34 cellular contexts compared by ENCODE assay signal in the genomic region with DNA sequence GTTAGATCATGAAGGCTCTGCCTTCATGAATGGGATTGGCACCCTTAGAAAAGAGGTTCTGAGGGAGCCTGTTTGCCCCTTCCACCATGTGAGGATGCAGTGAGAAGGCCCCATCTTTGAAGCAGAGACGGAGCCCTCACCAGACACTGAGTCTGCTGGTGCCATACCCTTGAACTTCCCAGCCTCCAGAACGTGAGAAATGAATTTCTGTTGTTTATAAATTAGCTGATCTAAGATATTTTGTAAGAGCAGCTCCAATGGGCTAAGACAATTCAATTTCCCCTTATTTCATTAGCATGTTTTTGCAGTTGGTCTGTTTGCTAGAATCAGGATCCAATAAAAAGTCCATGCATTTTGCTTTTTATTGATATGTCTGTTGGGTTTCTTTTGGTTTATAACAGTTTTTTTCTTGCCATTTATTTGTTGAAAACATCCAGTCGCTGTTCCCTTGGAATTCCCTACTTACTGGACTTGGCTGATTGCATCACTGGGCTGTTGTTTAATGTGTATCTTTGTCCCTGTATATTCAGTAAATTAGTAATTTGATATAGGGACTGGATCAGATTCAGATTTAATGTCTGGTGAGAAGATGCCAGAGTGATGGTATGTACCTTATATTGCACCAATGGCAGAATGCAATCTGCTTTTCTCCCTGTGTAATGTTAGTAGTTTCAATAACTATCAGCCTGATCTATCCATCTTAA. TPM values are rescaled to one million over a fixed set of nuclear protein-coding genes. Genes with fewer than 3 reads are reported as not detected.
"Had no signal": no experiment of that assay in that cellular context is flagged by ENCODE, and none has a peak within 500 bp of the region (broad histone marks: within the 10 kb centered on the region; RNA-seq: fewer than 3 reads in every experiment).

No MANE protein-coding gene starts in this region.

- H3K27ac Mint-ChIP-seq: activated CD4-positive, alpha-beta memory T cell treated with anti-CD3 and anti-CD28 coated beads for 36 hours; activated CD4-positive, alpha-beta T cell treated with anti-CD3 and anti-CD28 coated beads for 36 hours; activated CD4-positive, alpha-beta T cell treated with anti-CD3 and anti-CD28 coated beads, Interleukin-2, amount 10 ng/mL, durations not matched to agents 24 days and 14 days; activated CD8-positive, alpha-beta memory T cell treated with anti-CD3 and anti-CD28 coated beads, Interleukin-2, amount 10 ng/mL, durations not matched to agents 7 days and 5 days; activated CD8-positive, alpha-beta T cell treated with anti-CD3 and anti-CD28 coated beads, Interleukin-2, amount 10 ng/mL, durations not matched to agents 7 days and 5 days; activated naive CD4-positive, alpha-beta T cell treated with anti-CD3 and anti-CD28 coated beads for 36 hours; activated naive CD4-positive, alpha-beta T cell treated with anti-CD3 and anti-CD28 coated beads, Interleukin-2, amount 50 U/mL, for 24 hours; activated naive CD8-positive, alpha-beta T cell treated with anti-CD3 and anti-CD28 coated beads for 36 hours; activated naive CD8-positive, alpha-beta T cell treated with anti-CD3 and anti-CD28 coated beads, Interleukin-2, amount 50 U/mL, for 24 hours; activated T-helper 1 cell treated with anti-CD3 and anti-CD28 coated beads, Interleukin-12 subunit alpha, Interleukin-12 subunit beta, Interleukin-2, Interleukin-4 antibody, amounts not matched to agents 30 ng/mL and 10 ng/mL and 1 ng/mL, durations not matched to agents 14 hours and 24 hours and 36 hours; activated T-helper 2 cell treated with anti-CD3 and anti-CD28 coated beads, Interferon-gamma antibody, Interleukin-2, Interleukin-4, amounts not matched to agents 10 μg/mL and 5 μg/mL and 100 μg/mL, durations not matched to agents 14 hours and 24 hours and 36 hours; effector memory CD8-positive, alpha-beta T cell had no signal

- H3K27ac ChIP-seq: adrenal gland, body of pancreas, esophagus muscularis mucosa, foreskin keratinocyte, gastrocnemius medialis, heart left ventricle, WERI-Rb-1 had no signal

- ATAC-seq: activated CD4-positive, alpha-beta T cell treated with anti-CD3 and anti-CD28 coated beads for 36 hours; activated CD8-positive, alpha-beta memory T cell treated with anti-CD3 and anti-CD28 coated beads, Interleukin-2, amount 10 ng/mL, durations not matched to agents 7 days and 5 days; activated CD8-positive, alpha-beta T cell treated with anti-CD3 and anti-CD28 coated beads, Interleukin-2, amount 10 ng/mL, durations not matched to agents 7 days and 5 days; activated naive CD8-positive, alpha-beta T cell treated with anti-CD3 and anti-CD28 coated beads, Interleukin-2, amount 50 U/mL, for 24 hours; body of pancreas; effector memory CD8-positive, alpha-beta T cell; foreskin keratinocyte; gastrocnemius medialis; heart left ventricle had no signal

- H3K36me3 Mint-ChIP-seq: activated CD4-positive, alpha-beta memory T cell treated with anti-CD3 and anti-CD28 coated beads for 36 hours; activated CD8-positive, alpha-beta memory T cell treated with anti-CD3 and anti-CD28 coated beads, Interleukin-2, amount 10 ng/mL, durations not matched to agents 7 days and 5 days; activated naive CD4-positive, alpha-beta T cell treated with anti-CD3 and anti-CD28 coated beads, Interleukin-2, amount 50 U/mL, for 24 hours; activated naive CD8-positive, alpha-beta T cell treated with anti-CD3 and anti-CD28 coated beads for 36 hours had no signal

- H3K4me1 Mint-ChIP-seq: activated CD4-positive, alpha-beta T cell treated with anti-CD3 and anti-CD28 coated beads for 36 hours; activated CD4-positive, alpha-beta T cell treated with anti-CD3 and anti-CD28 coated beads, Interleukin-2, amount 10 ng/mL, durations not matched to agents 24 days and 14 days; activated naive CD4-positive, alpha-beta T cell treated with anti-CD3 and anti-CD28 coated beads, Interleukin-2, amount 50 U/mL, for 24 hours; activated naive CD8-positive, alpha-beta T cell treated with anti-CD3 and anti-CD28 coated beads, Interleukin-2, amount 50 U/mL, for 24 hours had no signal

- DNase-seq: activated CD4-positive, alpha-beta memory T cell treated with anti-CD3 and anti-CD28 coated beads for 36 hours; activated CD4-positive, alpha-beta T cell treated with anti-CD3 and anti-CD28 coated beads for 36 hours; activated CD4-positive, alpha-beta T cell treated with anti-CD3 and anti-CD28 coated beads, Interleukin-2, amount 10 ng/mL, durations not matched to agents 24 days and 14 days; activated CD4-positive, CD25-positive, alpha-beta regulatory T cell; activated CD4-positive, CD25-positive, alpha-beta regulatory T cell treated with anti-CD3 and anti-CD28 coated beads, Interleukin-2, amount 50 U/mL, for 72 hours; activated CD8-positive, alpha-beta memory T cell treated with anti-CD3 and anti-CD28 coated beads, Interleukin-2, amount 10 ng/mL, durations not matched to agents 7 days and 5 days; activated CD8-positive, alpha-beta memory T cell treated with anti-CD3 and anti-CD28 coated beads, Interleukin-2, amount 50 U/mL, for 4 hours; activated CD8-positive, alpha-beta T cell treated with anti-CD3 and anti-CD28 coated beads, Interleukin-2, amount 10 ng/mL, durations not matched to agents 7 days and 5 days; activated effector memory CD4-positive, alpha-beta T cell treated with anti-CD3 and anti-CD28 coated beads, Interleukin-2, amount 50 U/mL, for 16 hours; activated naive CD4-positive, alpha-beta T cell treated with anti-CD3 and anti-CD28 coated beads for 36 hours; activated naive CD8-positive, alpha-beta T cell treated with anti-CD3 and anti-CD28 coated beads for 36 hours; activated naive CD8-positive, alpha-beta T cell treated with anti-CD3 and anti-CD28 coated beads, Interleukin-2, amount 50 U/mL, for 24 hours; activated T-cell treated with anti-CD3 and anti-CD28 coated beads, Interleukin-2, amount 50 U/mL, for 1 hour; activated T-cell treated with anti-CD3 and anti-CD28 coated beads, Interleukin-2, amount 50 U/mL, for 48 hours; adrenal gland; amygdala; aorta; body of pancreas; caudate nucleus; cortex of kidney; dermis blood vessel endothelial cell; effector CD4-positive, alpha-beta T cell; effector memory CD8-positive, alpha-beta T cell; erythroblast; foreskin keratinocyte; gastrocnemius medialis; glutamatergic neuron; heart left ventricle; T-helper 2 cell; WERI-Rb-1 had no signal

- H3K9me3 ChIP-seq: adrenal gland, body of pancreas, esophagus muscularis mucosa, gastrocnemius medialis, heart left ventricle had no signal

- H3K27me3 ChIP-seq: adrenal gland, body of pancreas, esophagus muscularis mucosa, gastrocnemius medialis, heart left ventricle had no signal

- H3K4me3 Mint-ChIP-seq: activated CD4-positive, alpha-beta memory T cell treated with anti-CD3 and anti-CD28 coated beads for 36 hours; activated CD4-positive, alpha-beta T cell treated with anti-CD3 and anti-CD28 coated beads for 36 hours; activated CD4-positive, alpha-beta T cell treated with anti-CD3 and anti-CD28 coated beads, Interleukin-2, amount 10 ng/mL, durations not matched to agents 24 days and 14 days; activated CD8-positive, alpha-beta memory T cell treated with anti-CD3 and anti-CD28 coated beads, Interleukin-2, amount 10 ng/mL, durations not matched to agents 7 days and 5 days; activated CD8-positive, alpha-beta T cell treated with anti-CD3 and anti-CD28 coated beads, Interleukin-2, amount 10 ng/mL, durations not matched to agents 7 days and 5 days; activated naive CD4-positive, alpha-beta T cell treated with anti-CD3 and anti-CD28 coated beads for 36 hours; activated naive CD4-positive, alpha-beta T cell treated with anti-CD3 and anti-CD28 coated beads, Interleukin-2, amount 50 U/mL, for 24 hours; activated naive CD8-positive, alpha-beta T cell treated with anti-CD3 and anti-CD28 coated beads for 36 hours; activated naive CD8-positive, alpha-beta T cell treated with anti-CD3 and anti-CD28 coated beads, Interleukin-2, amount 50 U/mL, for 24 hours; activated T-helper 1 cell treated with anti-CD3 and anti-CD28 coated beads, Interleukin-12 subunit alpha, Interleukin-12 subunit beta, Interleukin-2, Interleukin-4 antibody, amounts not matched to agents 30 ng/mL and 10 ng/mL and 1 ng/mL, durations not matched to agents 14 hours and 24 hours and 36 hours; effector memory CD8-positive, alpha-beta T cell had no signal

- H3K36me3 ChIP-seq: adrenal gland, esophagus muscularis mucosa, gastrocnemius medialis, heart left ventricle, WERI-Rb-1 had no signal

- H3K4me1 ChIP-seq: adrenal gland had no signal

- H3K9me3 Mint-ChIP-seq: activated CD4-positive, alpha-beta memory T cell treated with anti-CD3 and anti-CD28 coated beads for 36 hours; activated CD4-positive, alpha-beta T cell treated with anti-CD3 and anti-CD28 coated beads, Interleukin-2, amount 10 ng/mL, durations not matched to agents 24 days and 14 days; activated naive CD4-positive, alpha-beta T cell treated with anti-CD3 and anti-CD28 coated beads for 36 hours; activated naive CD4-positive, alpha-beta T cell treated with anti-CD3 and anti-CD28 coated beads, Interleukin-2, amount 50 U/mL, for 24 hours; activated naive CD8-positive, alpha-beta T cell treated with anti-CD3 and anti-CD28 coated beads for 36 hours; activated naive CD8-positive, alpha-beta T cell treated with anti-CD3 and anti-CD28 coated beads, Interleukin-2, amount 50 U/mL, for 24 hours; activated T-helper 1 cell treated with anti-CD3 and anti-CD28 coated beads, Interleukin-12 subunit alpha, Interleukin-12 subunit beta, Interleukin-2, Interleukin-4 antibody, amounts not matched to agents 30 ng/mL and 10 ng/mL and 1 ng/mL, durations not matched to agents 14 hours and 24 hours and 36 hours; activated T-helper 2 cell treated with anti-CD3 and anti-CD28 coated beads, Interferon-gamma antibody, Interleukin-2, Interleukin-4, amounts not matched to agents 10 μg/mL and 5 μg/mL and 100 μg/mL, durations not matched to agents 14 hours and 24 hours and 36 hours; effector memory CD8-positive, alpha-beta T cell had no signal

- H3K4me3 ChIP-seq: adrenal gland, body of pancreas, esophagus muscularis mucosa, gastrocnemius medialis, heart left ventricle had no signal

RNA-seq across cellular contexts. Expression of gene GREB1, which starts 24.0 kb away (rescaled TPM):
- polyA plus RNA-seq: foreskin keratinocyte had no signal
